ENCODE assay signal across 11 cellular contexts in genomic region chr11:47593934-47594855, GRCh38. TPM values are rescaled to one million over a fixed set of nuclear protein-coding genes. Genes with fewer than 3 reads are reported as not detected.
DNase-seq lines count a peak whose midpoint lies in the region; ATAC-seq and TF ChIP-seq lines count a peak whose summit lies in the region.
"Had no signal": no experiment of that assay in that cellular context is flagged by ENCODE, and none has a peak within 500 bp of the region (broad histone marks: within the 10 kb centered on the region; RNA-seq: fewer than 3 reads in every experiment).

C1QTNF4 (minus strand) TSS chr11:47594411; CDS start chr11:47590810, 3,601 bp downstream.

- peaks cover 43% of the 10 kb centered on the region for H3K27me3 Mint-ChIP-seq in mesothelial cell of epicardium (ENCODE audit: low read depth)

- H3K4me1 ChIP-seq in heart right ventricle (peaks cover 2 to 23% (median 18%) of the 10 kb centered on the region in 9 donors), uterus (peaks cover 0 to 12% of the 10 kb centered on the region in 2 donors)

- H3K27ac ChIP-seq in heart right ventricle (no peak within 1 kb of the TSS), cingulate gyrus (ENCODE audit: low read depth, low read length) (peak within 1 kb of the TSS; percentile 39), uterus (no peak within 1 kb of the TSS)

- H3K9me3 ChIP-seq in heart right ventricle (no peaks in the 10 kb centered on the region), uterus (no peaks in the 10 kb centered on the region)

- 3 to 4% methylated on average over 47 to 48 of the region's 48 CpGs for whole genome bisulfite sequencing in heart right ventricle, 2 donors

- ATAC-seq in heart right ventricle: no peak
- no peak for ATAC-seq in left cardiac atrium
- ATAC-seq in GM18909 (IDR thresholded peaks at IDR 0.05; ENCODE audit: poor library complexity, unreplicated experiment): no peak
- no peak for ATAC-seq in GM18867 (IDR thresholded peaks at IDR 0.05; ENCODE audit: unreplicated experiment)

- no peaks in the 10 kb centered on the region for H3K9me3 Mint-ChIP-seq in mesothelial cell of epicardium

- no peak for TF ChIP-seq POLR2A in uterus (IDR thresholded peaks at IDR 0.05)

- intact Hi-C loops in heart right ventricle (cut with DNase I): no loop called here
- intact Hi-C loops in left cardiac atrium (cut with DNase I): no loop called here
- intact Hi-C loops in uterus (cut with DNase I; ENCODE audit: low total_unique reads): no loop called here

- H3K36me3 Mint-ChIP-seq in mesothelial cell of epicardium: no peaks in the 10 kb centered on the region

- no peak for TF ChIP-seq CTCF in heart right ventricle (IDR thresholded peaks at IDR 0.05)
- no peak for TF ChIP-seq CTCF in mesothelial cell of epicardium (IDR thresholded peaks at IDR 0.05; ENCODE audit: unreplicated experiment)
- TF ChIP-seq CTCF in uterus (IDR thresholded peaks at IDR 0.05): no peak

- H3K4me3 ChIP-seq in heart right ventricle (peak within 1 kb of the TSS in 7 of 10 donors; percentile 15 to 34 (median 21)), uterus (peak within 1 kb of the TSS in 1 of 2 donors; percentile 8)

- no peaks in the 10 kb centered on the region for H3K36me3 ChIP-seq in heart right ventricle
- H3K36me3 ChIP-seq in uterus: no peaks in the 10 kb centered on the region

- DNase-seq in heart right ventricle (no peak), left cardiac atrium (no peak), mesothelial cell of epicardium (ENCODE audit: low spot score in 2 of 2, unreplicated experiment in 2 of 2) (peak in 1 of 2 experiments; percentile 46), uterus (no peak), NCI-H446 (lab: John Stamatoyannopoulos, UW) (no peak)
- DNase-seq: activated CD4-positive, alpha-beta T cell treated with anti-CD3 and anti-CD28 coated beads for 1 hour; Calu3; NCI-H2171 treated with DMSO at 0.1 percent for 48 hours had no signal

- peak within 1 kb of the TSS; percentile 70 for H3K4me3 Mint-ChIP-seq in mesothelial cell of epicardium

- H3K27ac Mint-ChIP-seq in mesothelial cell of epicardium: no peak within 1 kb of the TSS

- peaks cover 16% of the 10 kb centered on the region for H3K4me1 Mint-ChIP-seq in mesothelial cell of epicardium

- peaks cover 0 to 60% (median 50%) of the 10 kb centered on the region in 7 donors for H3K27me3 ChIP-seq in heart right ventricle
- no peaks in the 10 kb centered on the region for H3K27me3 ChIP-seq in uterus

RNA-seq across cellular contexts. Expression of gene C1QTNF4, which starts in this region (rescaled TPM):
- total RNA-seq in heart right ventricle (under 1 TPM in 9 of 10 donors, not detected in 1; 0.15 to 0.85 (median 0.37) TPM), left cardiac atrium (under 1 TPM; 0.37 to 0.47 TPM), mesothelial cell of epicardium (4.7 to 5.6 TPM (median 4.7 TPM) in 3 replicates), uterus (10 to 100 TPM in 3 of 4 donors, 1 to 10 TPM in 1; 5.0 to 15.4 (median 14.8) TPM)
- polyA plus RNA-seq in heart right ventricle: 1 to 10 TPM; 1.2 to 1.4 TPM
- total RNA-seq: Calu3 had no signal
